13 cellular contexts compared by ENCODE assay signal in genomic region chr18:43422483-43422882, GRCh38.
A peak's percentile ranks its signal among the peaks of the same experiment; 100 is the strongest.
DNase-seq lines count a peak whose midpoint lies in the region; ATAC-seq, FAIRE-seq and TF ChIP-seq lines count a peak whose summit lies in the region.
"Had no signal": no experiment of that assay in that cellular context is flagged by ENCODE, and none has a peak within 500 bp of the region (broad histone marks: within the 10 kb centered on the region; RNA-seq: fewer than 3 reads in every experiment).

No MANE protein-coding gene starts in this region.

- no peak for FAIRE-seq in bronchial epithelial cell (lab: Jason Lieb, UNC)
- FAIRE-seq: G401.6 had no signal

- no peak for TF ChIP-seq POLR2A in transverse colon (IDR thresholded peaks at IDR 0.05)

- H3K4me1 ChIP-seq in neural progenitor cell (no peaks in the 10 kb centered on the region), transverse colon (no peaks in the 10 kb centered on the region)
- H3K4me1 ChIP-seq: heart left ventricle had no signal

- H3K27ac Mint-ChIP-seq in neural progenitor cell: no peak overlapping the region

- no peaks in the 10 kb centered on the region for H3K27me3 Mint-ChIP-seq in neural progenitor cell (ENCODE audit: insufficient read depth, low read depth)

- H3K9me3 ChIP-seq in neural progenitor cell (ENCODE audit: low read depth) (no peaks in the 10 kb centered on the region), transverse colon (no peaks in the 10 kb centered on the region)
- H3K9me3 ChIP-seq: heart left ventricle, MG63 had no signal

- no peak overlapping the region for H3K9ac ChIP-seq in neural progenitor cell

- H2AFZ ChIP-seq in neural progenitor cell (replicated peaks): no peak overlapping the region

- H3K79me2 ChIP-seq in neural progenitor cell (ENCODE audit: low read depth): no peaks in the 10 kb centered on the region

- H3K27ac ChIP-seq in neural progenitor cell: no peak overlapping the region
- no peak overlapping the region for H3K27ac ChIP-seq in transverse colon
- H3K27ac ChIP-seq: heart left ventricle had no signal

- no peaks in the 10 kb centered on the region for H3K36me3 Mint-ChIP-seq in neural progenitor cell

- whole genome bisulfite sequencing in transverse colon (ENCODE audit: low coverage in 1 of 2), 2 donors: 34 to 41% methylated on average over 4 to 5 of the region's 5 CpGs

- no peaks in the 10 kb centered on the region for H3K4me1 Mint-ChIP-seq in neural progenitor cell

- H3K4me3 ChIP-seq in bronchial epithelial cell (ENCODE audit: low read depth, low read length) (no peak overlapping the region), neural progenitor cell (no peak overlapping the region), transverse colon (no peak overlapping the region)
- H3K4me3 ChIP-seq: heart left ventricle, MG63 had no signal

- TF ChIP-seq CTCF in bronchial epithelial cell (IDR thresholded peaks at IDR 0.05; ENCODE audit: insufficient read depth, low read length, severe bottlenecking): no peak
- TF ChIP-seq CTCF in neural progenitor cell (IDR thresholded peaks at IDR 0.05): peak; percentile 47
- TF ChIP-seq CTCF in transverse colon (IDR thresholded peaks at IDR 0.05): no peak

- H3K36me3 ChIP-seq in bronchial epithelial cell (ENCODE audit: control insufficient read depth, insufficient read depth, low read length): no peaks in the 10 kb centered on the region
- no peaks in the 10 kb centered on the region for H3K36me3 ChIP-seq in neural progenitor cell
- no peaks in the 10 kb centered on the region for H3K36me3 ChIP-seq in transverse colon
- H3K36me3 ChIP-seq: heart left ventricle, MG63 had no signal

- no peak overlapping the region for H3K4me2 ChIP-seq in neural progenitor cell

- no peaks in the 10 kb centered on the region for H4K20me1 ChIP-seq in neural progenitor cell (ENCODE audit: low read depth)

- H3K9me3 Mint-ChIP-seq in neural progenitor cell: no peaks in the 10 kb centered on the region

- no peak for TF ChIP-seq EP300 in transverse colon (IDR thresholded peaks at IDR 0.05; ENCODE audit: low read depth)

- H3K27me3 ChIP-seq in bronchial epithelial cell (ENCODE audit: control insufficient read depth, insufficient read depth, low read length) (no peaks in the 10 kb centered on the region), neural progenitor cell (no peaks in the 10 kb centered on the region), transverse colon (no peaks in the 10 kb centered on the region)

- intact Hi-C loops in transverse colon (cut with DNase I; ENCODE audit: low total_unique reads): no loop called here

- H3F3A ChIP-seq in neural progenitor cell (ENCODE audit: low read depth): no peaks in the 10 kb centered on the region

- no peak for ATAC-seq in stimulated activated naive CD8-positive, alpha-beta T cell treated with anti-CD3 and anti-CD28 coated beads, Interleukin-15, Interleukin-2, amounts not matched to agents 100 U/mL and 50 U/mL, for 24 hours

- DNase-seq in DMS 273 (lab: John Stamatoyannopoulos, UW; ENCODE audit: unreplicated experiment) (peak; percentile 39), DMS 273 treated with DMSO at 0.1 percent for 48 hours (lab: John Stamatoyannopoulos, UW) (no peak), NCI-H2171 (lab: John Stamatoyannopoulos, UW) (peak; percentile 5), bronchial epithelial cell (ENCODE audit: low read depth) (peak; percentile 13), neural progenitor cell (ENCODE audit: low spot score) (peak; percentile 56), transverse colon (no peak), NCI-H226 (no peak)
- no peak for DNase-seq in stimulated activated naive CD8-positive, alpha-beta T cell treated with anti-CD3 and anti-CD28 coated beads, Interleukin-15, Interleukin-2, amounts not matched to agents 100 U/mL and 50 U/mL, for 24 hours
- DNase-seq: 8988T, cortex of kidney, heart left ventricle, MG63 had no signal

- in situ Hi-C loops in transverse colon (cut with MboI; ENCODE audit: low pct_ligation_motif_present in 1 of 4, low pct_unique_long_range_greater_than_20kb in 1 of 4, low sequenced_read_pairs in 3 of 4): no loop called here

- H3K4me3 Mint-ChIP-seq in neural progenitor cell: no peak overlapping the region

Comparison
In these comparisons a context has a peak if more than half of its experiments do, and no peak if none do; other contexts are left out.
1. DNase-seq: peak in DMS 273 (single experiment), NCI-H2171 (single experiment), bronchial epithelial cell (single experiment) and neural progenitor cell (single experiment); none in DMS 273 treated with DMSO at 0.1 percent for 48 hours (single experiment), stimulated activated naive CD8-positive, alpha-beta T cell treated with anti-CD3 and anti-CD28 coated beads, Interleukin-15, Interleukin-2, amounts not matched to agents 100 U/mL and 50 U/mL, for 24 hours (single experiment), transverse colon (single experiment) and NCI-H226 (single experiment).